Comparison of ENCODE assay signal across 1 cellular context in the genomic region with DNA sequence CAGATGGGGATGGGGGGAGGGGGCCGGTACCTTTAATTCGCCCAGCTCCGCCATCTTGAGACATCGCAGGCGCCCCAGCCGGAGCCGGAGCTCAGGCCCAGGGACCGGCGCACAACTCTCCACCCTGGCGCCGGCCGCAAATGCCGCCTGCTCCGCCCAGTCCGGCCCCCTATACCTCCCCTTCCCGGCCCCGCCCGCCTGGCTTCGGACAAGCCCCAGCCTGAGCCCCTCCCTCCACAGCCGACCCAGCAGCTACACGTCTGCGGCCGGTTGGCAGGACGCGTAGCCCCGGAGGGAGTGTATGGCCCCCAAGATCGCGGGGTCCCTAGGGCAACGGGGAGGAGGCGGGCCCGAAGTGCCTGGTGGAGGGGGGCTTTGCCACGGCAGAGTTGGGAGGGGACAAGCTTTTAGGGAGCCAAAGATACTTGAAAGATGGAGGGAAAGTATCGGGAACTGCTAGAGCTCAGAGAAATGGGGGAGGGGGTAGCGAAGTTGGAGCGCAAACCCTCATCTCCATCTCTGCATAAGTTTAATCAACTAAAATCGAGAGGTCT.
TF ChIP-seq lines count a peak whose summit lies in the region.

A gene (minus strand): TSS at position 145 of the 554 bp plus-strand sequence. CDS start 91 bp downstream, at position 54.

TF ChIP-seq in SK-N-SH, 30 proteins besides CTCF, POLR2A, EP300 and RAD21 (continued from another document):
- TF ChIP-seq, protein P1, sequence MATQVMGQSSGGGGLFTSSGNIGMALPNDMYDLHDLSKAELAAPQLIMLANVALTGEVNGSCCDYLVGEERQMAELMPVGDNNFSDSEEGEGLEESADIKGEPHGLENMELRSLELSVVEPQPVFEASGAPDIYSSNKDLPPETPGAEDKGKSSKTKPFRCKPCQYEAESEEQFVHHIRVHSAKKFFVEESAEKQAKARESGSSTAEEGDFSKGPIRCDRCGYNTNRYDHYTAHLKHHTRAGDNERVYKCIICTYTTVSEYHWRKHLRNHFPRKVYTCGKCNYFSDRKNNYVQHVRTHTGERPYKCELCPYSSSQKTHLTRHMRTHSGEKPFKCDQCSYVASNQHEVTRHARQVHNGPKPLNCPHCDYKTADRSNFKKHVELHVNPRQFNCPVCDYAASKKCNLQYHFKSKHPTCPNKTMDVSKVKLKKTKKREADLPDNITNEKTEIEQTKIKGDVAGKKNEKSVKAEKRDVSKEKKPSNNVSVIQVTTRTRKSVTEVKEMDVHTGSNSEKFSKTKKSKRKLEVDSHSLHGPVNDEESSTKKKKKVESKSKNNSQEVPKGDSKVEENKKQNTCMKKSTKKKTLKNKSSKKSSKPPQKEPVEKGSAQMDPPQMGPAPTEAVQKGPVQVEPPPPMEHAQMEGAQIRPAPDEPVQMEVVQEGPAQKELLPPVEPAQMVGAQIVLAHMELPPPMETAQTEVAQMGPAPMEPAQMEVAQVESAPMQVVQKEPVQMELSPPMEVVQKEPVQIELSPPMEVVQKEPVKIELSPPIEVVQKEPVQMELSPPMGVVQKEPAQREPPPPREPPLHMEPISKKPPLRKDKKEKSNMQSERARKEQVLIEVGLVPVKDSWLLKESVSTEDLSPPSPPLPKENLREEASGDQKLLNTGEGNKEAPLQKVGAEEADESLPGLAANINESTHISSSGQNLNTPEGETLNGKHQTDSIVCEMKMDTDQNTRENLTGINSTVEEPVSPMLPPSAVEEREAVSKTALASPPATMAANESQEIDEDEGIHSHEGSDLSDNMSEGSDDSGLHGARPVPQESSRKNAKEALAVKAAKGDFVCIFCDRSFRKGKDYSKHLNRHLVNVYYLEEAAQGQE (IDR thresholded peaks at IDR 0.05; ENCODE audit: low read depth, low read length): 0 out of 2 replicates have a peak, but pooled peaks have one; percentile 1
- TF ChIP-seq TAF1 (IDR thresholded peaks at IDR 0.05; ENCODE audit: borderline replicate concordance, low read depth, low read length) (peak; percentile 69), RCOR1 (IDR thresholded peaks at IDR 0.05; ENCODE audit: low read length) (no peak), SMC3 (IDR thresholded peaks at IDR 0.05; ENCODE audit: low read depth, low read length) (no peak), POLR2AphosphoS5 (IDR thresholded peaks at IDR 0.05; ENCODE audit: low read depth, low read length) (peak; percentile 50; the same call in 1 of the 2 replicates), FOXJ3 (CRISPR knock-in tag; IDR thresholded peaks at IDR 0.05) (no peak), NFIC (IDR thresholded peaks at IDR 0.05; ENCODE audit: borderline replicate concordance) (no peak), TEAD4 (IDR thresholded peaks at IDR 0.05; ENCODE audit: borderline replicate concordance, insufficient read depth) (no peak), NRF1 (IDR thresholded peaks at IDR 0.05; ENCODE audit: low read depth, low read length) (peak; percentile 38; the same call in 1 of the 2 replicates), TCF12 (IDR thresholded peaks at IDR 0.05) (peak; percentile 18; the same call in 1 of the 2 replicates), RXRA (IDR thresholded peaks at IDR 0.05; ENCODE audit: borderline replicate concordance, low read depth) (no peak)
- TF ChIP-seq, protein P2, sequence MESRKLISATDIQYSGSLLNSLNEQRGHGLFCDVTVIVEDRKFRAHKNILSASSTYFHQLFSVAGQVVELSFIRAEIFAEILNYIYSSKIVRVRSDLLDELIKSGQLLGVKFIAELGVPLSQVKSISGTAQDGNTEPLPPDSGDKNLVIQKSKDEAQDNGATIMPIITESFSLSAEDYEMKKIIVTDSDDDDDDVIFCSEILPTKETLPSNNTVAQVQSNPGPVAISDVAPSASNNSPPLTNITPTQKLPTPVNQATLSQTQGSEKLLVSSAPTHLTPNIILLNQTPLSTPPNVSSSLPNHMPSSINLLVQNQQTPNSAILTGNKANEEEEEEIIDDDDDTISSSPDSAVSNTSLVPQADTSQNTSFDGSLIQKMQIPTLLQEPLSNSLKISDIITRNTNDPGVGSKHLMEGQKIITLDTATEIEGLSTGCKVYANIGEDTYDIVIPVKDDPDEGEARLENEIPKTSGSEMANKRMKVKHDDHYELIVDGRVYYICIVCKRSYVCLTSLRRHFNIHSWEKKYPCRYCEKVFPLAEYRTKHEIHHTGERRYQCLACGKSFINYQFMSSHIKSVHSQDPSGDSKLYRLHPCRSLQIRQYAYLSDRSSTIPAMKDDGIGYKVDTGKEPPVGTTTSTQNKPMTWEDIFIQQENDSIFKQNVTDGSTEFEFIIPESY (IDR thresholded peaks at IDR 0.05; ENCODE audit: borderline replicate concordance, low read depth): no peak
- TF ChIP-seq, protein P3, sequence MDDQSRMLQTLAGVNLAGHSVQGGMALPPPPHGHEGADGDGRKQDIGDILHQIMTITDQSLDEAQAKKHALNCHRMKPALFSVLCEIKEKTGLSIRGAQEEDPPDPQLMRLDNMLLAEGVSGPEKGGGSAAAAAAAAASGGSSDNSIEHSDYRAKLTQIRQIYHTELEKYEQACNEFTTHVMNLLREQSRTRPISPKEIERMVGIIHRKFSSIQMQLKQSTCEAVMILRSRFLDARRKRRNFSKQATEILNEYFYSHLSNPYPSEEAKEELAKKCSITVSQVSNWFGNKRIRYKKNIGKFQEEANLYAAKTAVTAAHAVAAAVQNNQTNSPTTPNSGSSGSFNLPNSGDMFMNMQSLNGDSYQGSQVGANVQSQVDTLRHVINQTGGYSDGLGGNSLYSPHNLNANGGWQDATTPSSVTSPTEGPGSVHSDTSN (IDR thresholded peaks at IDR 0.05): no peak; the same call in 1 of the 2 replicates
- TF ChIP-seq, protein P4, sequence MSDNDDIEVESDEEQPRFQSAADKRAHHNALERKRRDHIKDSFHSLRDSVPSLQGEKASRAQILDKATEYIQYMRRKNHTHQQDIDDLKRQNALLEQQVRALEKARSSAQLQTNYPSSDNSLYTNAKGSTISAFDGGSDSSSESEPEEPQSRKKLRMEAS (IDR thresholded peaks at IDR 0.05; ENCODE audit: low read depth): no peak
TF ChIP-seq in SK-N-SH: peak in this region for 10.
